ENCODE assay signal across 12 cellular contexts in genomic region chr11:118771481-118772278, GRCh38. TPM values are rescaled to one million over a fixed set of nuclear protein-coding genes. Genes with fewer than 3 reads are reported as not detected.
DNase-seq lines count a peak whose midpoint lies in the region; ATAC-seq, FAIRE-seq and TF ChIP-seq lines count a peak whose summit lies in the region.
"Had no signal": no experiment of that assay in that cellular context is flagged by ENCODE, and none has a peak within 500 bp of the region (broad histone marks: within the 10 kb centered on the region; RNA-seq: fewer than 3 reads in every experiment).

No MANE protein-coding gene starts in this region.

- H3K4me2 ChIP-seq in K562 (ENCODE audit: insufficient read depth, low read length) = no peak overlapping the region

- no peak for ATAC-seq in K562
- ATAC-seq in sciatic nerve = no peak

- CTCF ChIA-PET in K562 (lab: Yijun Ruan, JAX; ENCODE audit: low intra/inter-chr PET ratio) = no interaction called here

- in situ Hi-C loops in K562 (cut with MboI) = no loop called here

- no peak overlapping the region for H3K9ac ChIP-seq in K562 (ENCODE audit: insufficient read depth in 1 of 2, low read depth in 2 of 2, low read length in 2 of 2)

- H3K36me3 ChIP-seq in K562 (ENCODE audit: control insufficient read depth, insufficient read depth, low read length) = peaks cover 92% of the 10 kb centered on the region

- TF ChIP-seq EP300 in K562 (IDR thresholded peaks at IDR 0.05; ENCODE audit: low read length) = no peak

- WGBS in K562 (ENCODE audit: insufficient coverage, low coverage, missing lambda C conversion rate) = 86% methylated on average over 4 of the region's 4 CpGs

- POLR2A ChIA-PET in K562 (lab: Yijun Ruan, JAX) = interaction anchor here (0.8 to 2.2 kb wide), 4 partner anchors 11 to 145 kb away, joined by 3 to 9 read pairs (median 8); partner anchors contain the start of gene DDX6

- no peaks in the 10 kb centered on the region for H3K9me1 ChIP-seq in K562 (ENCODE audit: control insufficient read depth, insufficient read depth, low read length)

- FAIRE-seq in GM12891 (lab: Jason Lieb, UNC) (peak; percentile 58), K562 (lab: Jason Lieb, UNC) (peak; percentile 29)
- FAIRE-seq: G401.6, GM19239 had no signal

- intact Hi-C loops in K562 (cut with micrococcal nuclease) = no loop called here
- intact Hi-C loops in sciatic nerve (cut with DNase I) = no loop called here

- TF ChIP-seq CTCF in K562 (IDR thresholded peaks at IDR 0.05 in 2 of 3, conservative IDR thresholded peaks at IDR 0.05 in 1 of 3; ENCODE audit: insufficient read depth in 2 of 3, low read depth in 1 of 3, low read length in 3 of 3) = no peak

- BruUV-seq in K562 (replicated peaks; lab: Mats Ljungman, UMichigan) = no TSS peak

- no peak overlapping the region for H2AFZ ChIP-seq in K562 (ENCODE audit: low read depth, low read length)

- H3K27me3 ChIP-seq in K562 (ENCODE audit: control insufficient read depth in 2 of 2, insufficient read depth in 2 of 2, low read length in 2 of 2) = no peaks in the 10 kb centered on the region
- H3K27me3 ChIP-seq: testis had no signal

- no peaks in the 10 kb centered on the region for H4K20me1 ChIP-seq in K562 (replicated peaks; ENCODE audit: control insufficient read depth, insufficient read depth, low read length)

- no peak overlapping the region for H3K27ac ChIP-seq in K562 (ENCODE audit: extremely low read depth, low read depth, low read length)

- 0 out of 5 replicates have a peak, but pooled peaks cover 0 to 4% of the 10 kb centered on the region in 2 experiments for H3K4me1 ChIP-seq in K562 (replicated peaks in 1 of 2; ENCODE audit: control insufficient read depth in 2 of 2, insufficient read depth in 2 of 2, low read length in 2 of 2)

- no peak overlapping the region for H3K4me3 ChIP-seq in K562
- H3K4me3 ChIP-seq: testis had no signal

- peaks cover 94% of the 10 kb centered on the region for H3K79me2 ChIP-seq in K562 (ENCODE audit: control insufficient read depth, insufficient read depth, low read length)

- H3K9me3 ChIP-seq in K562 (replicated peaks; ENCODE audit: control insufficient read depth, insufficient read depth, low read depth, low read length) = 0 out of 2 replicates have a peak, but pooled peaks cover 2% of the 10 kb centered on the region
- H3K9me3 ChIP-seq: testis had no signal

- TF ChIP-seq POLR2A in GM12891 (IDR thresholded peaks at IDR 0.05; ENCODE audit: low read depth, low read length) (no peak), K562 (conservative IDR thresholded peaks at IDR 0.05) (no peak)

- no peak for TF ChIP-seq RAD21 in K562 (CRISPR knock-in tag; conservative IDR thresholded peaks at IDR 0.05 in 1 of 2, IDR thresholded peaks at IDR 0.05 in 1 of 2)

- DNase-seq in GM12891 (ENCODE audit: insufficient read length, low spot score) (no peak), NOMO-1 treated with DMSO at 0.1 percent for 48 hours (lab: John Stamatoyannopoulos, UW; ENCODE audit: unreplicated experiment) (peak; percentile 66), K562 (ENCODE audit: extremely low read depth in 1 of 4, low spot score in 3 of 4) (no peak), pons (ENCODE audit: low spot score) (peak; percentile 63), hypothalamus (lab: John Stamatoyannopoulos, UW) (no peak), sciatic nerve (ENCODE audit: low spot score) (no peak)
- DNase-seq in central memory CD4-positive, alpha-beta T cell = no peak
- DNase-seq: mammary epithelial cell, NCI-H345, testis had no signal

TF ChIP-seq in GM12891, 5 proteins besides CTCF, POLR2A, EP300 and RAD21:
- TF ChIP-seq SPI1 (IDR thresholded peaks at IDR 0.05; ENCODE audit: low read depth, low read length) = 0 out of 2 replicates have a peak, but pooled peaks have one; percentile 16
- no peak for TF ChIP-seq POU2F2 (IDR thresholded peaks at IDR 0.05; ENCODE audit: low read depth, low read length)

TF ChIP-seq in K562, 482 proteins besides CTCF, POLR2A, EP300 and RAD21:
- TF ChIP-seq FOXP4 (CRISPR knock-in tag; IDR thresholded peaks at IDR 0.05; ENCODE audit: borderline replicate concordance) (no peak), SMC3 (conservative IDR thresholded peaks at IDR 0.05; ENCODE audit: insufficient read depth, low read depth, low read length) (no peak), RBM22 (IDR thresholded peaks at IDR 0.05; ENCODE audit: low read depth, low read length, poor library complexity, severe bottlenecking) (no peak), CBX3 (IDR thresholded peaks at IDR 0.05; ENCODE audit: borderline replicate concordance in 1 of 2, low read length in 2 of 2) (no peak), U2AF1 (optimal IDR thresholded peaks at IDR 0.05; ENCODE audit: low read depth, low read length) (no peak), MAZ (CRISPR knock-in tag; conservative IDR thresholded peaks at IDR 0.05 in 1 of 2, IDR thresholded peaks at IDR 0.05 in 1 of 2) (no peak), CBFA2T2 (conservative IDR thresholded peaks at IDR 0.05) (no peak), BRF1 (IDR thresholded peaks at IDR 0.05; ENCODE audit: borderline replicate concordance, extremely low read depth, insufficient read length) (no peak)
- TF ChIP-seq, protein P1, sequence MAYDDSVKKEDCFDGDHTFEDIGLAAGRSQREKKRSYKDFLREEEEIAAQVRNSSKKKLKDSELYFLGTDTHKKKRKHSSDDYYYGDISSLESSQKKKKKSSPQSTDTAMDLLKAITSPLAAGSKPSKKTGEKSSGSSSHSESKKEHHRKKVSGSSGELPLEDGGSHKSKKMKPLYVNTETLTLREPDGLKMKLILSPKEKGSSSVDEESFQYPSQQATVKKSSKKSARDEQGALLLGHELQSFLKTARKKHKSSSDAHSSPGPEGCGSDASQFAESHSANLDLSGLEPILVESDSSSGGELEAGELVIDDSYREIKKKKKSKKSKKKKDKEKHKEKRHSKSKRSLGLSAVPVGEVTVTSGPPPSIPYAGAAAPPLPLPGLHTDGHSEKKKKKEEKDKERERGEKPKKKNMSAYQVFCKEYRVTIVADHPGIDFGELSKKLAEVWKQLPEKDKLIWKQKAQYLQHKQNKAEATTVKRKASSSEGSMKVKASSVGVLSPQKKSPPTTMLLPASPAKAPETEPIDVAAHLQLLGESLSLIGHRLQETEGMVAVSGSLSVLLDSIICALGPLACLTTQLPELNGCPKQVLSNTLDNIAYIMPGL (CRISPR knock-in tag; IDR thresholded peaks at IDR 0.05) = no peak

RNA-seq across cellular contexts. Expression of gene DDX6, which starts 19.3 kb away (rescaled TPM):
- polyA plus RNA-seq in GM12891 (2012; ENCODE audit: low read depth, missing spikeins) = 27.3 TPM
- total RNA-seq in K562 (2011; cell fraction: chromatin; rRNA removed; ENCODE audit: low replicate concordance) = 109 and 203 TPM in 2 replicates
- 59.6 and 63.2 TPM in 2 replicates for total RNA-seq in K562 (2011; cell fraction: nucleolus; rRNA removed)
- total RNA-seq in K562 (2011; cell fraction: nucleoplasm; rRNA removed) = 92.8 and 138 TPM in 2 replicates
- 37.5 and 37.7 TPM in 2 replicates for total RNA-seq in K562 (2014; rRNA removed)
- total RNA-seq in K562 (2014; rRNA removed; fragmentation: Illumina TruSeq; extraction: Trizol) = 76.6 and 85.4 TPM in 2 replicates
- 56.8 and 62.6 TPM in 2 replicates for total RNA-seq in K562 (2015; rRNA removed; fragmentation: Illumina TruSeq; extraction: Trizol)
- 87.9 and 102 TPM in 2 replicates for total RNA-seq in K562 (2021)
- polyA plus RNA-seq in K562 (2011; rRNA removed) = 55.3 and 65.6 TPM in 2 replicates
- 12.6 and 25.4 TPM in 2 replicates for polyA plus RNA-seq in K562 (2011; cell fraction: cytosol; rRNA removed)
- 16.3 and 23.1 TPM in 2 replicates for polyA plus RNA-seq in K562 (2011; cell fraction: nucleus; rRNA removed)
- 25.0 and 35.6 TPM in 2 replicates for polyA plus RNA-seq in K562 (2012)
- 54.3 and 58.2 TPM in 2 replicates for polyA plus RNA-seq in K562 (2014; fragmentation: Illumina TruSeq; extraction: Trizol)
- polyA plus RNA-seq in K562 (2014; fragmentation: Nextera tagmentation; extraction: Ambion mirVana) = 10 to 100 TPM in 1 of 2 experiments, 1 to 10 TPM in 1; 10.0 to 15.5 TPM
- 24.6 and 27.4 TPM in 2 replicates for polyA plus RNA-seq in K562 (2014; rRNA removed)
- polyA minus RNA-seq in K562 (2011; rRNA and poly(A)+ RNA removed) = 261 and 264 TPM in 2 replicates
- polyA minus RNA-seq in K562 (2011; cell fraction: cytosol; rRNA and poly(A)+ RNA removed) = 49.8 and 75.0 TPM in 2 replicates
- 30.6 and 61.4 TPM in 2 replicates for polyA minus RNA-seq in K562 (2011; cell fraction: nucleus; rRNA and poly(A)+ RNA removed)
- total RNA-seq in sciatic nerve = 159 TPM

Comparison
In these comparisons a context has a peak if more than half of its experiments do, and no peak if none do; other contexts are left out.
1. DNase-seq: peak in NOMO-1 treated with DMSO at 0.1 percent for 48 hours (single experiment) and pons (single experiment); none in GM12891 (single experiment), K562 (0 of 4), central memory CD4-positive, alpha-beta T cell (single experiment), hypothalamus (0 of 51) and sciatic nerve (single experiment).